19 cellular contexts compared by ENCODE assay signal in genomic region chr3:182116386-182116785, GRCh38.
DNase-seq lines count a peak whose midpoint lies in the region; ATAC-seq and TF ChIP-seq lines count a peak whose summit lies in the region.
"Had no signal": no experiment of that assay in that cellular context is flagged by ENCODE, and none has a peak within 500 bp of the region (broad histone marks: within the 10 kb centered on the region; RNA-seq: fewer than 3 reads in every experiment).

No MANE protein-coding gene starts in this region.

- TF ChIP-seq CTCF in astrocyte of the cerebellum (IDR thresholded peaks at IDR 0.05; ENCODE audit: low read depth, low read length, missing control alignments) = no peak

- in situ Hi-C loops in astrocyte of the cerebellum (cut with HindIII; ENCODE audit: low sequenced_read_pairs) = no loop called here

- H3K4me3 ChIP-seq in astrocyte of the cerebellum (ENCODE audit: low read depth, low read length) = no peak overlapping the region
- H3K4me3 ChIP-seq: GM23248, HAP-1 had no signal

- ATAC-seq in left lobe of liver = no peak
- no peak for ATAC-seq in HG03571 (IDR thresholded peaks at IDR 0.05; ENCODE audit: unreplicated experiment)

- DNase-seq in astrocyte of the cerebellum (ENCODE audit: low read depth) (peak; percentile 29), kidney glomerular epithelial cell (lab: John Stamatoyannopoulos, UW) (peak; percentile 39), renal cortical epithelial cell (ENCODE audit: low read depth) (peak; percentile 36), left lobe of liver (ENCODE audit: low spot score) (no peak)
- no peak for DNase-seq in activated CD4-positive, alpha-beta T cell treated with anti-CD3 and anti-CD28 coated beads for 1 hour
- DNase-seq: ACHN; BE2C; C1 segment of cervical spinal cord; CD4-positive, CD25-positive, alpha-beta regulatory T cell; CD8-positive, alpha-beta memory T cell; COR-L47; DMS 273 treated with DMSO at 0.1 percent for 48 hours; DMS53; DND-41; EL; GM23248; IMR-90 had no signal

Comparison
In these comparisons a context has a peak if more than half of its experiments do, and no peak if none do; other contexts are left out.
1. DNase-seq: peak in astrocyte of the cerebellum (single experiment), kidney glomerular epithelial cell (single experiment) and renal cortical epithelial cell (single experiment); none in left lobe of liver (single experiment) and activated CD4-positive, alpha-beta T cell treated with anti-CD3 and anti-CD28 coated beads for 1 hour (single experiment).